2 cellular contexts compared by ENCODE assay signal in the genomic region with DNA sequence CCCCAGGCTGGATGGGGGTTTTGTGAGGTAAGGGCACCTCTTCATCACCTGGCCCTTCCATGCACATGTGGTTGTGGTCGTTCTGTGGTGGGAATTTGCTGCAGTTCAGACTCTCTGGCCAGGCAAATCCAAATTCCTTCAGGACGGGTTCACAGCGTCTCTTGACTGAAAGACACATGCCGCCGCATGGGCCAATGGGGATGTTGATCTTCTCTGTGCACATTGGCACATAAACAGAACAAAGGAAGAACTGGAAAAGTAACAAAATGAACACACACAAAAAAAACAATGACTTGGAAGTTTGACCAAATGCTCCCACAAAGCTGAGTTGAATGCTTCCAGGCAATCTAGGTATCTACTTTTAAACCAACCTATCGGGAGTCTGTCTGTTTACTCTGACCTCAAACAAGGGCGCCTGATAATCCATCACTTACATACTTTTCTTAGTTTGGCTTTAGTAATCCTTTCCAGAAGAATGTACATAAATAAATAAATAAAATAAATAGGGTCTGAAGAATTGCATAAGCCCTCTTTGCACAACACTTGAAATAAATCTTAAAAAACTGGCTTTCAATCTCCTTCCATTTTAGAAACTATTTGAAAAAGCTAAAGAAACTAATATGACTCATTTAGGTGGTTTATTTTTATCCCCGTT.
TF ChIP-seq lines count a peak whose summit lies in the region.

No MANE protein-coding gene starts in this region.

TF ChIP-seq in SK-N-SH, 30 proteins besides CTCF, POLR2A, EP300 and RAD21 (continued from another document):
- TF ChIP-seq, protein P1, sequence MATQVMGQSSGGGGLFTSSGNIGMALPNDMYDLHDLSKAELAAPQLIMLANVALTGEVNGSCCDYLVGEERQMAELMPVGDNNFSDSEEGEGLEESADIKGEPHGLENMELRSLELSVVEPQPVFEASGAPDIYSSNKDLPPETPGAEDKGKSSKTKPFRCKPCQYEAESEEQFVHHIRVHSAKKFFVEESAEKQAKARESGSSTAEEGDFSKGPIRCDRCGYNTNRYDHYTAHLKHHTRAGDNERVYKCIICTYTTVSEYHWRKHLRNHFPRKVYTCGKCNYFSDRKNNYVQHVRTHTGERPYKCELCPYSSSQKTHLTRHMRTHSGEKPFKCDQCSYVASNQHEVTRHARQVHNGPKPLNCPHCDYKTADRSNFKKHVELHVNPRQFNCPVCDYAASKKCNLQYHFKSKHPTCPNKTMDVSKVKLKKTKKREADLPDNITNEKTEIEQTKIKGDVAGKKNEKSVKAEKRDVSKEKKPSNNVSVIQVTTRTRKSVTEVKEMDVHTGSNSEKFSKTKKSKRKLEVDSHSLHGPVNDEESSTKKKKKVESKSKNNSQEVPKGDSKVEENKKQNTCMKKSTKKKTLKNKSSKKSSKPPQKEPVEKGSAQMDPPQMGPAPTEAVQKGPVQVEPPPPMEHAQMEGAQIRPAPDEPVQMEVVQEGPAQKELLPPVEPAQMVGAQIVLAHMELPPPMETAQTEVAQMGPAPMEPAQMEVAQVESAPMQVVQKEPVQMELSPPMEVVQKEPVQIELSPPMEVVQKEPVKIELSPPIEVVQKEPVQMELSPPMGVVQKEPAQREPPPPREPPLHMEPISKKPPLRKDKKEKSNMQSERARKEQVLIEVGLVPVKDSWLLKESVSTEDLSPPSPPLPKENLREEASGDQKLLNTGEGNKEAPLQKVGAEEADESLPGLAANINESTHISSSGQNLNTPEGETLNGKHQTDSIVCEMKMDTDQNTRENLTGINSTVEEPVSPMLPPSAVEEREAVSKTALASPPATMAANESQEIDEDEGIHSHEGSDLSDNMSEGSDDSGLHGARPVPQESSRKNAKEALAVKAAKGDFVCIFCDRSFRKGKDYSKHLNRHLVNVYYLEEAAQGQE (IDR thresholded peaks at IDR 0.05; ENCODE audit: low read depth, low read length), result no peak
- TF ChIP-seq, protein P2, sequence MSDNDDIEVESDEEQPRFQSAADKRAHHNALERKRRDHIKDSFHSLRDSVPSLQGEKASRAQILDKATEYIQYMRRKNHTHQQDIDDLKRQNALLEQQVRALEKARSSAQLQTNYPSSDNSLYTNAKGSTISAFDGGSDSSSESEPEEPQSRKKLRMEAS (IDR thresholded peaks at IDR 0.05; ENCODE audit: low read depth), result no peak
- TF ChIP-seq ELF1 (IDR thresholded peaks at IDR 0.05) (no peak), EZH2phosphoT487 (IDR thresholded peaks at IDR 0.05; ENCODE audit: borderline replicate concordance, low read depth) (no peak), SMC3 (IDR thresholded peaks at IDR 0.05; ENCODE audit: low read depth, low read length) (no peak)
TF ChIP-seq in SK-N-SH: peak in this region for 0.

TF ChIP-seq in SK-N-SH treated with all-trans-retinoic acid at 6 μM for 48 hours, 23 proteins besides CTCF, POLR2A, EP300 and RAD21 (continued from another document):
- TF ChIP-seq, protein P3, sequence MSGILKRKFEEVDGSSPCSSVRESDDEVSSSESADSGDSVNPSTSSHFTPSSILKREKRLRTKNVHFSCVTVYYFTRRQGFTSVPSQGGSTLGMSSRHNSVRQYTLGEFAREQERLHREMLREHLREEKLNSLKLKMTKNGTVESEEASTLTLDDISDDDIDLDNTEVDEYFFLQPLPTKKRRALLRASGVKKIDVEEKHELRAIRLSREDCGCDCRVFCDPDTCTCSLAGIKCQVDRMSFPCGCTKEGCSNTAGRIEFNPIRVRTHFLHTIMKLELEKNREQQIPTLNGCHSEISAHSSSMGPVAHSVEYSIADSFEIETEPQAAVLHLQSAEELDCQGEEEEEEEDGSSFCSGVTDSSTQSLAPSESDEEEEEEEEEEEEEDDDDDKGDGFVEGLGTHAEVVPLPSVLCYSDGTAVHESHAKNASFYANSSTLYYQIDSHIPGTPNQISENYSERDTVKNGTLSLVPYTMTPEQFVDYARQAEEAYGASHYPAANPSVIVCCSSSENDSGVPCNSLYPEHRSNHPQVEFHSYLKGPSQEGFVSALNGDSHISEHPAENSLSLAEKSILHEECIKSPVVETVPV (CRISPR knock-in tag; IDR thresholded peaks at IDR 0.05), result no peak
- no peak for TF ChIP-seq ZNF565 (CRISPR knock-in tag; conservative IDR thresholded peaks at IDR 0.05; ENCODE audit: low read depth)
- TF ChIP-seq ARNTL (CRISPR knock-in tag; IDR thresholded peaks at IDR 0.05; ENCODE audit: borderline replicate concordance, low read depth), result no peak
- no peak for TF ChIP-seq ZNF8 (CRISPR knock-in tag; IDR thresholded peaks at IDR 0.05)
- TF ChIP-seq, protein P4, sequence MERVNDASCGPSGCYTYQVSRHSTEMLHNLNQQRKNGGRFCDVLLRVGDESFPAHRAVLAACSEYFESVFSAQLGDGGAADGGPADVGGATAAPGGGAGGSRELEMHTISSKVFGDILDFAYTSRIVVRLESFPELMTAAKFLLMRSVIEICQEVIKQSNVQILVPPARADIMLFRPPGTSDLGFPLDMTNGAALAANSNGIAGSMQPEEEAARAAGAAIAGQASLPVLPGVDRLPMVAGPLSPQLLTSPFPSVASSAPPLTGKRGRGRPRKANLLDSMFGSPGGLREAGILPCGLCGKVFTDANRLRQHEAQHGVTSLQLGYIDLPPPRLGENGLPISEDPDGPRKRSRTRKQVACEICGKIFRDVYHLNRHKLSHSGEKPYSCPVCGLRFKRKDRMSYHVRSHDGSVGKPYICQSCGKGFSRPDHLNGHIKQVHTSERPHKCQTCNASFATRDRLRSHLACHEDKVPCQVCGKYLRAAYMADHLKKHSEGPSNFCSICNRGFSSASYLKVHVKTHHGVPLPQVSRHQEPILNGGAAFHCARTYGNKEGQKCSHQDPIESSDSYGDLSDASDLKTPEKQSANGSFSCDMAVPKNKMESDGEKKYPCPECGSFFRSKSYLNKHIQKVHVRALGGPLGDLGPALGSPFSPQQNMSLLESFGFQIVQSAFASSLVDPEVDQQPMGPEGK (CRISPR knock-in tag; IDR thresholded peaks at IDR 0.05; ENCODE audit: borderline replicate concordance), result no peak
- TF ChIP-seq ESRRG (CRISPR knock-in tag; IDR thresholded peaks at IDR 0.05), result no peak
- TF ChIP-seq, protein P5, sequence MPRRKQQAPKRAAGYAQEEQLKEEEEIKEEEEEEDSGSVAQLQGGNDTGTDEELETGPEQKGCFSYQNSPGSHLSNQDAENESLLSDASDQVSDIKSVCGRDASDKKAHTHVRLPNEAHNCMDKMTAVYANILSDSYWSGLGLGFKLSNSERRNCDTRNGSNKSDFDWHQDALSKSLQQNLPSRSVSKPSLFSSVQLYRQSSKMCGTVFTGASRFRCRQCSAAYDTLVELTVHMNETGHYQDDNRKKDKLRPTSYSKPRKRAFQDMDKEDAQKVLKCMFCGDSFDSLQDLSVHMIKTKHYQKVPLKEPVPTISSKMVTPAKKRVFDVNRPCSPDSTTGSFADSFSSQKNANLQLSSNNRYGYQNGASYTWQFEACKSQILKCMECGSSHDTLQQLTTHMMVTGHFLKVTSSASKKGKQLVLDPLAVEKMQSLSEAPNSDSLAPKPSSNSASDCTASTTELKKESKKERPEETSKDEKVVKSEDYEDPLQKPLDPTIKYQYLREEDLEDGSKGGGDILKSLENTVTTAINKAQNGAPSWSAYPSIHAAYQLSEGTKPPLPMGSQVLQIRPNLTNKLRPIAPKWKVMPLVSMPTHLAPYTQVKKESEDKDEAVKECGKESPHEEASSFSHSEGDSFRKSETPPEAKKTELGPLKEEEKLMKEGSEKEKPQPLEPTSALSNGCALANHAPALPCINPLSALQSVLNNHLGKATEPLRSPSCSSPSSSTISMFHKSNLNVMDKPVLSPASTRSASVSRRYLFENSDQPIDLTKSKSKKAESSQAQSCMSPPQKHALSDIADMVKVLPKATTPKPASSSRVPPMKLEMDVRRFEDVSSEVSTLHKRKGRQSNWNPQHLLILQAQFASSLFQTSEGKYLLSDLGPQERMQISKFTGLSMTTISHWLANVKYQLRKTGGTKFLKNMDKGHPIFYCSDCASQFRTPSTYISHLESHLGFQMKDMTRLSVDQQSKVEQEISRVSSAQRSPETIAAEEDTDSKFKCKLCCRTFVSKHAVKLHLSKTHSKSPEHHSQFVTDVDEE (CRISPR knock-in tag; IDR thresholded peaks at IDR 0.05), result no peak
- no peak for TF ChIP-seq OSR1 (CRISPR knock-in tag; IDR thresholded peaks at IDR 0.05)
- no peak for TF ChIP-seq ZNF70 (CRISPR knock-in tag; IDR thresholded peaks at IDR 0.05)
- TF ChIP-seq BACH2 (CRISPR knock-in tag; IDR thresholded peaks at IDR 0.05; ENCODE audit: borderline replicate concordance), result no peak
- TF ChIP-seq, protein P6, sequence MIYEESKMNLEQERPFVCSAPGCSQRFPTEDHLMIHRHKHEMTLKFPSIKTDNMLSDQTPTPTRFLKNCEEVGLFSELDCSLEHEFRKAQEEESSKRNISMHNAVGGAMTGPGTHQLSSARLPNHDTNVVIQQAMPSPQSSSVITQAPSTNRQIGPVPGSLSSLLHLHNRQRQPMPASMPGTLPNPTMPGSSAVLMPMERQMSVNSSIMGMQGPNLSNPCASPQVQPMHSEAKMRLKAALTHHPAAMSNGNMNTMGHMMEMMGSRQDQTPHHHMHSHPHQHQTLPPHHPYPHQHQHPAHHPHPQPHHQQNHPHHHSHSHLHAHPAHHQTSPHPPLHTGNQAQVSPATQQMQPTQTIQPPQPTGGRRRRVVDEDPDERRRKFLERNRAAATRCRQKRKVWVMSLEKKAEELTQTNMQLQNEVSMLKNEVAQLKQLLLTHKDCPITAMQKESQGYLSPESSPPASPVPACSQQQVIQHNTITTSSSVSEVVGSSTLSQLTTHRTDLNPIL (CRISPR knock-in tag; IDR thresholded peaks at IDR 0.05; ENCODE audit: low read depth), result no peak
